Comparison of ENCODE assay signal across 8 cellular contexts in genomic region chr14:23379331-23380196, GRCh38. TPM values are rescaled to one million over a fixed set of nuclear protein-coding genes. Genes with fewer than 3 reads are reported as not detected.
DNase-seq lines count a peak whose midpoint lies in the region; ATAC-seq and TF ChIP-seq lines count a peak whose summit lies in the region.

No MANE protein-coding gene starts in this region.

- H3K9me3 ChIP-seq in ascending aorta = no peaks in the 10 kb centered on the region

- ATAC-seq in GM21390 (IDR thresholded peaks at IDR 0.05; ENCODE audit: unreplicated experiment) = no peak

- DNase-seq in Daoy (ENCODE audit: low read depth) (peak; percentile 61), LHCN-M2 (ENCODE audit: low read depth) (peak; percentile 24), T-helper 2 cell (peak; percentile 12 to 56 (median 40)), ascending aorta (ENCODE audit: low spot score in 2 of 2) (no peak), inferior parietal cortex (ENCODE audit: extremely low spot score) (peak; percentile 36), mesenteric fat pad (ENCODE audit: low spot score) (no peak)
- peak; percentile 72 to 74 for DNase-seq in stimulated activated CD4-positive, alpha-beta T cell treated with anti-CD3 and anti-CD28 coated beads, Interleukin-2, amount 100 ng/mL, for 24 hours

- no peaks in the 10 kb centered on the region for H3K4me1 ChIP-seq in ascending aorta

- no peak overlapping the region for H3K4me3 ChIP-seq in ascending aorta

- no peaks in the 10 kb centered on the region for H3K36me3 ChIP-seq in ascending aorta

- no peaks in the 10 kb centered on the region for H3K27me3 ChIP-seq in ascending aorta

- intact Hi-C loops in ascending aorta (cut with DNase I) = loop anchor here (1.0 kb wide), 2 partner anchors 51 to 114 kb away; no protein-coding TSS in a partner anchor

- peak; percentile 84 to 93 (median 84) for TF ChIP-seq CTCF in ascending aorta (IDR thresholded peaks at IDR 0.05)

- no peak overlapping the region for H3K27ac ChIP-seq in ascending aorta

RNA-seq across cellular contexts. Expression of gene CMTM5, which starts 2.7 kb away (rescaled TPM):
- total RNA-seq in Daoy (2014; rRNA removed; shearing (Covaris generic)) = not detected in 2 replicates
- total RNA-seq in LHCN-M2 (2014; rRNA removed) = not detected in 2 replicates
- not detected for polyA plus RNA-seq in LHCN-M2 (2012)
- total RNA-seq in ascending aorta = 2.9 TPM
- not detected for total RNA-seq in mesenteric fat pad

RNA-seq across cellular contexts. Expression of gene IL25, which starts 7.0 kb away (rescaled TPM):
- not detected in 2 replicates for total RNA-seq in Daoy (2014; rRNA removed; shearing (Covaris generic))
- total RNA-seq in LHCN-M2 (2014; rRNA removed) (not detected in 2 replicates), ascending aorta (not detected), mesenteric fat pad (not detected)
- polyA plus RNA-seq in LHCN-M2 (2012) = not detected

RNA-seq across cellular contexts. Expression of gene EFS, which starts 14.6 kb away (rescaled TPM):
- 0.80 and 1.4 TPM in 2 replicates for total RNA-seq in Daoy (2014; rRNA removed; shearing (Covaris generic))
- total RNA-seq in LHCN-M2 (2014; rRNA removed) (not detected in 2 replicates), ascending aorta (38.1 TPM), mesenteric fat pad (15.5 TPM)
- polyA plus RNA-seq in LHCN-M2 (2012) = 0.02 TPM

RNA-seq across cellular contexts. Expression of gene SLC22A17, which starts 26.9 kb away (rescaled TPM):
- total RNA-seq in Daoy (2014; rRNA removed; shearing (Covaris generic)) = 13.8 and 13.9 TPM in 2 replicates
- 13.5 and 16.0 TPM in 2 replicates for total RNA-seq in LHCN-M2 (2014; rRNA removed)
- polyA plus RNA-seq in LHCN-M2 (2012) = 9.1 TPM
- total RNA-seq in ascending aorta = 89.7 TPM
- total RNA-seq in mesenteric fat pad = 7.0 TPM

RNA-seq across cellular contexts. Expression of gene MYH6, which starts 28.5 kb away (rescaled TPM):
- total RNA-seq in Daoy (2014; rRNA removed; shearing (Covaris generic)) = not detected in 2 replicates
- not detected in 2 replicates for total RNA-seq in LHCN-M2 (2014; rRNA removed)
- not detected for polyA plus RNA-seq in LHCN-M2 (2012)
- not detected for total RNA-seq in ascending aorta
- total RNA-seq in mesenteric fat pad = not detected

Comparison
In these comparisons a context has a peak if more than half of its experiments do, and no peak if none do; other contexts are left out.
1. DNase-seq: peak in Daoy (single experiment), LHCN-M2 (single experiment), T-helper 2 cell (5 of 5), inferior parietal cortex (single experiment) and stimulated activated CD4-positive, alpha-beta T cell treated with anti-CD3 and anti-CD28 coated beads, Interleukin-2, amount 100 ng/mL, for 24 hours (2 of 2); none in ascending aorta (0 of 2) and mesenteric fat pad (single experiment).